Comparison of ENCODE assay signal across 9 cellular contexts in genomic region chr1:100545855-100546254, GRCh38. TPM values are rescaled to one million over a fixed set of nuclear protein-coding genes. Genes with fewer than 3 reads are reported as not detected.
"Had no signal": no experiment of that assay in that cellular context is flagged by ENCODE, and none has a peak within 500 bp of the region (broad histone marks: within the 10 kb centered on the region; RNA-seq: fewer than 3 reads in every experiment).

No MANE protein-coding gene starts in this region.

- H3K4me3 Mint-ChIP-seq: GM23338, H9, HFFc6 had no signal

- H3K27ac ChIP-seq: GM23248 had no signal

- H3K27ac Mint-ChIP-seq: GM23338, HFFc6 had no signal

- H3K36me3 ChIP-seq: HAP-1 had no signal

- H3K4me1 Mint-ChIP-seq: GM23338 had no signal

- DNase-seq: GM23248, GOT3, H7, H9, HCEC 1CT, HFFc6 had no signal

- H3K4me3 ChIP-seq: GM23248, GM23338, HAP-1 had no signal

- H3K9me3 Mint-ChIP-seq: GM23338, HFFc6 had no signal

- H3K9me3 ChIP-seq: HAP-1 had no signal

RNA-seq across cellular contexts. Expression of gene GPR88, which starts 7.9 kb away (rescaled TPM):
- total RNA-seq: H1, H7, H9, HFFc6 had no signal
